17 cellular contexts compared by ENCODE assay signal in the genomic region with DNA sequence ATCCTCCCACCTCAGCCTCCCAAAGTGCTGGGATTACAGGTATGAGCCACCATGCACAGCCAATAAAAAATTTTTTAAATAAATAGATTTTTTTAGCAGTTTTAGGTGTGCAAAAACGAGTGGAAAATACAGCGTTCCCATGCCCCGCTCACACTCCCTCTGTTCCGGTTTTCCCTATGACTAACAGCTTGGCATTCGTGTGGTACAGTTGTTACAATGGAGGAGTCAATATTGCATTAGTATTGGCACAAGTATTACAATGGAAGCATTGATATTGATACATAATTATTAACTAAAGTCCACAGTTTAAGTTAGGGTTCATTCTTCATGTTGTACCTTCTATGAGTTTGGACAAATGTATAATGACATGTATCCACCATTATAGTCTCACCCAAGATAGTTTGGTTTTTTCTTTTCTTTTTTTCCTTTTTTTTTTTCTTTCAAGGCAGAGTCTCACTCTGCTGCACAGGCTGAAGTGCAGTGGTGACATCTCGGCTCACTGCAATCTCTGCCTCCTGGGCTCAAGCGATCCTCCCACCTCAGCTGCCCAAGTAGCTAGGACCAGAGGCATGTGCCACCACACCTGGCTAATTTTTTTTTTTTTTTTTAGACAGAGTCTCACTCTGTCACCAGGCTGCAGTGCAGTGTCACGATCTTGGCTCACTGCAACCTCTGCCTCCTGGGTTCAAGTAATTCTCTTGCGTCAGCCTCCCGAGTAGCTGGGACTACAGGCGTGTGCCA.
"Had no signal": no experiment of that assay in that cellular context is flagged by ENCODE, and none has a peak within 500 bp of the region (broad histone marks: within the 10 kb centered on the region; RNA-seq: fewer than 3 reads in every experiment).

No MANE protein-coding gene starts in this region.

- H3K9me3 ChIP-seq: adrenal gland, gastroesophageal sphincter, prostate gland, sigmoid colon, thoracic aorta had no signal

- H3K27ac ChIP-seq: adrenal gland, epithelial cell of prostate, gastroesophageal sphincter, prostate gland, sigmoid colon, thoracic aorta, WERI-Rb-1 had no signal

- H3K36me3 ChIP-seq: adrenal gland, gastroesophageal sphincter, prostate gland, sigmoid colon, thoracic aorta, WERI-Rb-1 had no signal

- H3K27me3 ChIP-seq: adrenal gland had no signal

- ATAC-seq: activated CD8-positive, alpha-beta T cell treated with anti-CD3 and anti-CD28 coated beads, Interleukin-2, amount 10 ng/mL, durations not matched to agents 7 days and 5 days; gastroesophageal sphincter; naive thymus-derived CD8-positive, alpha-beta T cell had no signal

- DNase-seq: activated CD4-positive, alpha-beta T cell treated with anti-CD3 and anti-CD28 coated beads for 4 hours; activated CD8-positive, alpha-beta memory T cell treated with anti-CD3 and anti-CD28 coated beads, Interleukin-2, amount 50 U/mL, for 48 hours; activated CD8-positive, alpha-beta T cell treated with anti-CD3 and anti-CD28 coated beads, Interleukin-2, amount 10 ng/mL, durations not matched to agents 7 days and 5 days; activated naive CD4-positive, alpha-beta T cell treated with anti-CD3 and anti-CD28 coated beads, Interleukin-2, amount 50 U/mL, for 16 hours; adrenal gland; cortex of kidney; effector memory CD4-positive, alpha-beta T cell; naive thymus-derived CD8-positive, alpha-beta T cell; sigmoid colon; stimulated activated CD4-positive, alpha-beta T cell treated with anti-CD3 and anti-CD28 coated beads, Interleukin-2, amount 100 ng/mL, for 48 hours; T-helper 9 cell; WERI-Rb-1 had no signal

- H3K4me3 ChIP-seq: adrenal gland, gastroesophageal sphincter, lung, prostate gland, sigmoid colon, thoracic aorta had no signal

- H3K4me1 ChIP-seq: gastroesophageal sphincter, prostate gland, sigmoid colon had no signal
